9 cellular contexts compared by ENCODE assay signal in genomic region chr12:118370601-118371000, GRCh38. TPM values are rescaled to one million over a fixed set of nuclear protein-coding genes. Genes with fewer than 3 reads are reported as not detected.
DNase-seq lines count a peak whose midpoint lies in the region; ATAC-seq, FAIRE-seq and TF ChIP-seq lines count a peak whose summit lies in the region.
"Had no signal": no experiment of that assay in that cellular context is flagged by ENCODE, and none has a peak within 500 bp of the region (broad histone marks: within the 10 kb centered on the region; RNA-seq: fewer than 3 reads in every experiment).

No MANE protein-coding gene starts in this region.

- DNase-seq in stimulated activated naive CD8-positive, alpha-beta T cell treated with anti-CD3 and anti-CD28 coated beads, Interleukin-15, Interleukin-2, amounts not matched to agents 100 U/mL and 50 U/mL, for 24 hours = no peak
- no peak for DNase-seq in GM12878 (ENCODE audit: low read depth, low spot score)
- DNase-seq in mesenchymal stem cell = no peak
- no peak for DNase-seq in NCI-H345 (lab: John Stamatoyannopoulos, UW)
- DNase-seq in CD1c-positive myeloid dendritic cell (ENCODE audit: extremely low spot score) = no peak
- no peak for DNase-seq in MM.1S

- no peak overlapping the region for H2AK5ac ChIP-seq in mesenchymal stem cell (ENCODE audit: low read length, severe bottlenecking)

- peak overlapping the region; percentile 84 for H3K9ac ChIP-seq in GM12878 (ENCODE audit: control insufficient read depth, insufficient read depth, low read length)
- peak overlapping the region; percentile 93 for H3K9ac ChIP-seq in mesenchymal stem cell (ENCODE audit: low read length)
- no peak overlapping the region for H3K9ac ChIP-seq in MM.1S (ENCODE audit: low read length)

- peak overlapping the region; percentile 81 for H3K4me2 ChIP-seq in GM12878 (ENCODE audit: control insufficient read depth, insufficient read depth)
- H3K4me2 ChIP-seq in mesenchymal stem cell (ENCODE audit: low read length, poor library complexity, severe bottlenecking) = no peak overlapping the region
- no peak overlapping the region for H3K4me2 ChIP-seq in MM.1S (ENCODE audit: low read depth, low read length)

- H3K9me2 ChIP-seq in MM.1S (replicated peaks; ENCODE audit: insufficient read depth, low read length) = no peaks in the 10 kb centered on the region

- H4K20me1 ChIP-seq in GM12878 (ENCODE audit: control insufficient read depth, insufficient read depth) = no peaks in the 10 kb centered on the region
- no peaks in the 10 kb centered on the region for H4K20me1 ChIP-seq in MM.1S (ENCODE audit: insufficient read depth, low read length)

- ATAC-seq in stimulated activated naive CD8-positive, alpha-beta T cell treated with anti-CD3 and anti-CD28 coated beads, Interleukin-15, Interleukin-2, amounts not matched to agents 100 U/mL and 50 U/mL, for 24 hours = no peak
- ATAC-seq in GM12878 (no peak), GM19452 (IDR thresholded peaks at IDR 0.05; ENCODE audit: unreplicated experiment) (no peak)
- ATAC-seq: pancreas had no signal

- no peak overlapping the region for H4K91ac ChIP-seq in mesenchymal stem cell (ENCODE audit: low read length)

- H3K27me3 ChIP-seq in GM12878 (replicated peaks in 1 of 2; ENCODE audit: control insufficient read depth in 2 of 2, insufficient read depth in 2 of 2, low read length in 1 of 2) (no peaks in the 10 kb centered on the region), mesenchymal stem cell (ENCODE audit: control insufficient read depth in 1 of 2, insufficient read depth in 1 of 2, low read length in 2 of 2) (no peaks in the 10 kb centered on the region), MM.1S (replicated peaks; ENCODE audit: insufficient read depth, low read length) (no peaks in the 10 kb centered on the region)
- H3K27me3 ChIP-seq: pancreas had no signal

- FAIRE-seq in GM12878 (lab: Jason Lieb, UNC) = no peak
- FAIRE-seq: pancreas had no signal

- H3K27me3 Mint-ChIP-seq in stimulated activated naive CD8-positive, alpha-beta T cell treated with anti-CD3 and anti-CD28 coated beads, Interleukin-15, Interleukin-2, amounts not matched to agents 100 ng/mL and 50 ng/mL, for 24 hours = no peaks in the 10 kb centered on the region

- no peaks in the 10 kb centered on the region for H3K36me3 Mint-ChIP-seq in stimulated activated naive CD8-positive, alpha-beta T cell treated with anti-CD3 and anti-CD28 coated beads, Interleukin-15, Interleukin-2, amounts not matched to agents 100 ng/mL and 50 ng/mL, for 24 hours (ENCODE audit: low read depth)

- no peak for TF ChIP-seq EP300 in GM12878 (IDR thresholded peaks at IDR 0.05; ENCODE audit: borderline replicate concordance in 1 of 2, control insufficient read depth in 1 of 2, low read depth in 2 of 2, low read length in 2 of 2)

- H2BK12ac ChIP-seq in mesenchymal stem cell (ENCODE audit: low read length in 2 of 2) = no peak overlapping the region

- no peaks in the 10 kb centered on the region for H3K36me3 ChIP-seq in GM12878 (ENCODE audit: control insufficient read depth in 2 of 2, insufficient read depth in 2 of 2, low read length in 1 of 2)
- no peaks in the 10 kb centered on the region for H3K36me3 ChIP-seq in mesenchymal stem cell (ENCODE audit: control insufficient read depth in 1 of 2, insufficient read depth in 2 of 2, low read depth in 1 of 2, low read length in 2 of 2)
- no peaks in the 10 kb centered on the region for H3K36me3 ChIP-seq in MM.1S (replicated peaks; ENCODE audit: insufficient read depth, low read length)
- H3K36me3 ChIP-seq: pancreas had no signal

- H3K9me3 ChIP-seq in GM12878 (replicated peaks; ENCODE audit: control insufficient read depth, insufficient read depth, low read length) (no peaks in the 10 kb centered on the region), mesenchymal stem cell (ENCODE audit: control insufficient read depth, low read length) (no peaks in the 10 kb centered on the region), MM.1S (replicated peaks; ENCODE audit: insufficient read depth, low read length) (no peaks in the 10 kb centered on the region)
- H3K9me3 ChIP-seq: pancreas had no signal

- no peaks in the 10 kb centered on the region for H3K9me3 Mint-ChIP-seq in stimulated activated naive CD8-positive, alpha-beta T cell treated with anti-CD3 and anti-CD28 coated beads, Interleukin-15, Interleukin-2, amounts not matched to agents 100 ng/mL and 50 ng/mL, for 24 hours

- no peak overlapping the region for H4K8ac ChIP-seq in mesenchymal stem cell (ENCODE audit: low read length)

- no peaks in the 10 kb centered on the region for H3F3A ChIP-seq in MM.1S (ENCODE audit: insufficient read depth, low read length)

- H3K18ac ChIP-seq in mesenchymal stem cell (ENCODE audit: low read depth in 1 of 2, low read length in 2 of 2) = no peak overlapping the region

- no peak overlapping the region for H2BK5ac ChIP-seq in mesenchymal stem cell (ENCODE audit: low read depth, low read length, poor library complexity, severe bottlenecking)

- peak overlapping the region; percentile 89 for H3K4me3 Mint-ChIP-seq in stimulated activated naive CD8-positive, alpha-beta T cell treated with anti-CD3 and anti-CD28 coated beads, Interleukin-15, Interleukin-2, amounts not matched to agents 100 ng/mL and 50 ng/mL, for 24 hours

- CTCF ChIA-PET in GM12878 (lab: Yijun Ruan, JAX) = interaction anchor here (0.8 to 3.9 kb wide), 8 partner anchors 13 to 205 kb away, joined by 3 to 46 read pairs (median 4); no protein-coding TSS in a partner anchor

- H2BK120ac ChIP-seq in mesenchymal stem cell (ENCODE audit: low read depth, low read length) = no peak overlapping the region

- no peak for TF ChIP-seq RAD21 in GM12878 (IDR thresholded peaks at IDR 0.05; ENCODE audit: insufficient read depth, low read depth, low read length)

- H3K14ac ChIP-seq in mesenchymal stem cell (ENCODE audit: low read length in 2 of 2) = no peak overlapping the region

- RAD21 ChIA-PET in GM12878 (lab: Charles Lee; ENCODE audit: unreplicated experiment) = interaction anchor here (0.8 to 2.6 kb wide), 16 partner anchors 10 to 250 kb away, joined by 3 to 20 read pairs (median 4); no protein-coding TSS in a partner anchor

- TF ChIP-seq POLR2A in GM12878 (IDR thresholded peaks at IDR 0.05; ENCODE audit: low read depth, low read length) = no peak

- no peak overlapping the region for H3K27ac Mint-ChIP-seq in stimulated activated naive CD8-positive, alpha-beta T cell treated with anti-CD3 and anti-CD28 coated beads, Interleukin-15, Interleukin-2, amounts not matched to agents 100 ng/mL and 50 ng/mL, for 24 hours

- peaks cover 40% of the 10 kb centered on the region for H3K4me1 Mint-ChIP-seq in stimulated activated naive CD8-positive, alpha-beta T cell treated with anti-CD3 and anti-CD28 coated beads, Interleukin-15, Interleukin-2, amounts not matched to agents 100 ng/mL and 50 ng/mL, for 24 hours (ENCODE audit: low read depth)

- intact Hi-C loops in GM12878 (cut with micrococcal nuclease; ENCODE audit: unreplicated experiment) = no loop called here

- no peak overlapping the region for H3K4ac ChIP-seq in mesenchymal stem cell (ENCODE audit: low read depth in 1 of 2, low read length in 2 of 2)

- H3K79me2 ChIP-seq in GM12878 (ENCODE audit: control insufficient read depth, insufficient read depth, low read length) (peaks cover 35% of the 10 kb centered on the region), MM.1S (ENCODE audit: low read length) (no peaks in the 10 kb centered on the region)

- TF ChIP-seq CTCF in GM12878 (IDR thresholded peaks at IDR 0.05 in 2 of 3, conservative IDR thresholded peaks at IDR 0.05 in 1 of 3; ENCODE audit: control insufficient read depth in 2 of 3, extremely low read depth in 1 of 3, insufficient read depth in 1 of 3, low read depth in 3 of 3, low read length in 3 of 3) = no peak
- no peak for TF ChIP-seq CTCF in MM.1S (IDR thresholded peaks at IDR 0.05; ENCODE audit: low read length)

- SMC1A ChIA-PET in GM12878 (lab: Charles Lee; ENCODE audit: uncharacterized antibody, unreplicated experiment) = interaction anchor here (1.1 to 5.5 kb wide), 14 partner anchors 10 to 190 kb away, joined by 3 to 98 read pairs (median 4); no protein-coding TSS in a partner anchor

- WGBS in GM12878 (ENCODE audit: insufficient coverage, insufficient replicate concordance, low lambda C conversion rate, missing lambda C conversion rate) = 46% methylated on average over 3 of the region's 3 CpGs
- 93% methylated on average over 2 of the region's 3 CpGs for WGBS in mesenchymal stem cell

- H3K27ac ChIP-seq in GM12878 (ENCODE audit: control insufficient read depth, insufficient read depth) = peak overlapping the region; percentile 64
- H3K27ac ChIP-seq in mesenchymal stem cell (ENCODE audit: low read length, poor library complexity, severe bottlenecking) = no peak overlapping the region
- H3K27ac ChIP-seq in MM.1S (ENCODE audit: low read length) = no peak overlapping the region
- H3K27ac ChIP-seq: pancreas had no signal

- H3K4me1 ChIP-seq in GM12878 (ENCODE audit: control insufficient read depth, insufficient read depth, low read length) = peaks cover 3% of the 10 kb centered on the region; the same call in 1 of the 2 replicates
- peaks cover 2% of the 10 kb centered on the region for H3K4me1 ChIP-seq in mesenchymal stem cell (ENCODE audit: control insufficient read depth, insufficient read depth, low read depth, low read length)
- no peaks in the 10 kb centered on the region for H3K4me1 ChIP-seq in MM.1S (ENCODE audit: low read length)

- no TSS peak for BruUV-seq in GM12878 (replicated peaks; lab: Mats Ljungman, UMichigan)

- peak overlapping the region; percentile 52 for H2AFZ ChIP-seq in GM12878 (ENCODE audit: control insufficient read depth, low read depth, low read length)
- H2AFZ ChIP-seq in mesenchymal stem cell (ENCODE audit: low read depth, low read length) = no peak overlapping the region
- no peak overlapping the region for H2AFZ ChIP-seq in MM.1S (ENCODE audit: low read length)

- no peak overlapping the region for H2BK15ac ChIP-seq in mesenchymal stem cell (ENCODE audit: low read depth, poor library complexity, severe bottlenecking)

- no peak overlapping the region for H3K23ac ChIP-seq in mesenchymal stem cell (ENCODE audit: low read length in 2 of 2)

- H3K4me3 ChIP-seq in GM12878 (peak overlapping the region; percentile 92), mesenchymal stem cell (ENCODE audit: insufficient read depth in 1 of 2, low read depth in 1 of 2, low read length in 2 of 2) (peak overlapping the region in 1 of 2 experiments; percentile 93), MM.1S (ENCODE audit: low read length) (no peak overlapping the region)

- POLR2A ChIA-PET in GM12878 (lab: Charles Lee) = interaction anchor here (0.6 to 1.7 kb wide), 12 partner anchors 11 to 235 kb away, joined by 3 to 8 read pairs (median 4); partner anchors contain the start of gene PEBP1

- peaks cover 28% of the 10 kb centered on the region for H3K79me1 ChIP-seq in mesenchymal stem cell (replicated peaks; ENCODE audit: low read length, poor library complexity, severe bottlenecking)

- in situ Hi-C loops in GM12878 (cut with MboI) = loop anchor here (5.0 kb wide), 1 partner anchor 188 kb away; no protein-coding TSS in a partner anchor

RNA-seq across cellular contexts. Expression of gene TAOK3, which starts 2.1 kb away (rescaled TPM):
- total RNA-seq in GM12878 (2013; cell fraction: nucleolus; rRNA removed) = 292 and 310 TPM in 2 replicates
- total RNA-seq in GM12878 (2014; rRNA removed) = 43.7 and 56.1 TPM in 2 replicates
- total RNA-seq in GM12878 (2014; rRNA removed; fragmentation: Illumina TruSeq; extraction: Trizol) = 92.8 and 93.7 TPM in 2 replicates
- 50.7 and 52.0 TPM in 2 replicates for total RNA-seq in GM12878 (2021)
- 29.8 TPM for polyA plus RNA-seq in GM12878 (2011; ENCODE audit: low read depth)
- 129 and 131 TPM in 2 replicates for polyA plus RNA-seq in GM12878 (2011; rRNA removed)
- polyA plus RNA-seq in GM12878 (2011; cell fraction: cytosol; rRNA removed) = 71.4 and 104 TPM in 2 replicates
- polyA plus RNA-seq in GM12878 (2011; cell fraction: nucleus; rRNA removed) = 62.7 and 82.1 TPM in 2 replicates
- 35.8 and 44.5 TPM in 2 replicates for polyA plus RNA-seq in GM12878 (2012)
- 98.9 and 117 TPM in 2 replicates for polyA plus RNA-seq in GM12878 (2014; fragmentation: Illumina TruSeq; extraction: Trizol)
- 10 to 100 TPM; 41.3 to 42.5 TPM for polyA plus RNA-seq in GM12878 (2014; fragmentation: Nextera tagmentation; extraction: Ambion mirVana)
- polyA plus RNA-seq in GM12878 (2014; rRNA removed) = 37.7 and 47.3 TPM in 2 replicates
- polyA plus RNA-seq in GM12878 (2016; fragmentation: Nextera tagmentation; extraction: Ambion mirVana) = 10 to 100 TPM; 63.6 to 69.5 TPM
- 214 and 256 TPM in 2 replicates for polyA minus RNA-seq in GM12878 (2011; rRNA and poly(A)+ RNA removed)
- polyA minus RNA-seq in GM12878 (2011; cell fraction: cytosol; rRNA and poly(A)+ RNA removed) = 46.5 and 53.7 TPM in 2 replicates
- 57.2 and 77.2 TPM in 2 replicates for polyA minus RNA-seq in GM12878 (2011; cell fraction: nucleus; rRNA and poly(A)+ RNA removed)
- 31.9 TPM for polyA plus RNA-seq in mesenchymal stem cell (2013, experiment 1 of 2)
- polyA plus RNA-seq in mesenchymal stem cell (2013, experiment 2 of 2) = 31.5 TPM

RNA-seq across cellular contexts. Expression of gene SUDS3, which starts 5.8 kb away (rescaled TPM):
- 56.9 and 67.2 TPM in 2 replicates for total RNA-seq in GM12878 (2013; cell fraction: nucleolus; rRNA removed)
- total RNA-seq in GM12878 (2014; rRNA removed) (25.9 and 26.4 TPM in 2 replicates), GM12878 (2014; rRNA removed; fragmentation: Illumina TruSeq; extraction: Trizol) (21.3 and 22.0 TPM in 2 replicates), GM12878 (2021) (21.1 and 21.3 TPM in 2 replicates)
- 14.3 TPM for polyA plus RNA-seq in GM12878 (2011; ENCODE audit: low read depth)
- polyA plus RNA-seq in GM12878 (2011; rRNA removed) (42.8 and 52.1 TPM in 2 replicates), GM12878 (2014; fragmentation: Illumina TruSeq; extraction: Trizol) (22.5 and 25.0 TPM in 2 replicates), GM12878 (2014; fragmentation: Nextera tagmentation; extraction: Ambion mirVana) (1 to 10 TPM; 5.2 to 9.5 TPM), GM12878 (2014; rRNA removed) (20.0 and 22.9 TPM in 2 replicates), GM12878 (2016; fragmentation: Nextera tagmentation; extraction: Ambion mirVana) (10 to 100 TPM; 21.2 to 21.4 TPM)
- polyA plus RNA-seq in GM12878 (2011; cell fraction: cytosol; rRNA removed) = 19.6 and 25.2 TPM in 2 replicates
- 40.3 and 42.7 TPM in 2 replicates for polyA plus RNA-seq in GM12878 (2011; cell fraction: nucleus; rRNA removed)
- polyA plus RNA-seq in GM12878 (2012) = 16.0 and 16.4 TPM in 2 replicates
- 30.0 and 30.9 TPM in 2 replicates for polyA minus RNA-seq in GM12878 (2011; rRNA and poly(A)+ RNA removed)
- polyA minus RNA-seq in GM12878 (2011; cell fraction: cytosol; rRNA and poly(A)+ RNA removed) = 10.4 and 16.2 TPM in 2 replicates
- polyA minus RNA-seq in GM12878 (2011; cell fraction: nucleus; rRNA and poly(A)+ RNA removed) = 15.7 and 29.7 TPM in 2 replicates
- polyA plus RNA-seq in mesenchymal stem cell (2013, experiment 1 of 2) = 19.3 TPM
- 19.4 TPM for polyA plus RNA-seq in mesenchymal stem cell (2013, experiment 2 of 2)
